1 cellular context compared by ENCODE assay signal in genomic region chr11:803467-803742, GRCh38.
TF ChIP-seq lines count a peak whose summit lies in the region.

No MANE protein-coding gene starts in this region.

TF ChIP-seq in WTC11, 78 proteins besides CTCF, POLR2A, EP300 and RAD21 (continued from another document):
- no peak for TF ChIP-seq ZNF425 (CRISPR knock-in tag; conservative IDR thresholded peaks at IDR 0.05)
